9 cellular contexts compared by ENCODE assay signal in the genomic region with DNA sequence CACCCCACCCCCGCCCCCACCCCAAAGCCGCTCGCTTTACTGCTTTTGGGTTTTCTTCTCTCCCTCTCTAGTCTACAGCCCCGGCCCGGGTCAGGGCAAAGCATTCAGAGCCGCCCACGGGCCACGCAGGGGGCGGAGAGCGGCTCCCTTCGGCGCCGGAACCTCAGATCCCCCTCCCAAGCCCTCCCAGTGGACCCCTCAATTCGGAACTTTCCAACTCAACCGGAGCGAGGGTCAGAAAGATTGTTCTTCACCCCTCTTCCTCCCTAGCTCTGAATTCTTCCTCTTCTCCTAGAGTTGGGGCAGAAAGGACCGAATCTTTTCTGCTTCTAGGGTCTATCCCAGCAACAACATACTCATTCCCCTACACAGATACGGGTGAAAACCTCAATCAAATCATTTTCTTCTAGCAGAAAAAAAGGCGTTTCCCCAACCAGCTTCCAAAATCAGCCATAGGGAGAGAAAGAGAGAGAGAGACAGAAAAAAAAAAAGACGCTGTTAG. TPM values are rescaled to one million over a fixed set of nuclear protein-coding genes. Genes with fewer than 3 reads are reported as not detected.
DNase-seq lines count a peak whose midpoint lies in the region; ATAC-seq and TF ChIP-seq lines count a peak whose summit lies in the region.
"Had no signal": no experiment of that assay in that cellular context is flagged by ENCODE, and none has a peak within 500 bp of the region (broad histone marks: within the 10 kb centered on the region; RNA-seq: fewer than 3 reads in every experiment).

No MANE protein-coding gene starts in this region.

- peak overlapping the region; percentile 58; the same call in 1 of the 2 replicates for H3K4me3 ChIP-seq in H7 (ENCODE audit: insufficient read depth, low read depth, low read length)
- peak overlapping the region; percentile 65 to 78 for H3K4me3 ChIP-seq in foreskin fibroblast (ENCODE audit: low read depth in 1 of 2, low read length in 2 of 2)

- TF ChIP-seq CTCF in foreskin fibroblast (IDR thresholded peaks at IDR 0.05; ENCODE audit: low read depth, low read length) = no peak

- ATAC-seq in sciatic nerve = peak; percentile 38

- no peaks in the 10 kb centered on the region for H3K36me3 ChIP-seq in H7 (replicated peaks; ENCODE audit: control insufficient read depth, insufficient read depth, low read length)

- H3K27me3 ChIP-seq in H7 (ENCODE audit: control insufficient read depth, insufficient read depth, low read length) = peaks cover 87% of the 10 kb centered on the region

- intact Hi-C loops in sciatic nerve (cut with DNase I) = no loop called here

- DNase-seq in H7 = no peak
- peak; percentile 53 to 66 for DNase-seq in activated CD4-positive, alpha-beta T cell treated with anti-CD3 and anti-CD28 coated beads, Interleukin-2, amount 50 U/mL, for 48 hours
- no peak for DNase-seq in foreskin fibroblast
- DNase-seq in sciatic nerve (ENCODE audit: low spot score) = peak; percentile 68
- DNase-seq in SKM-1 (lab: John Stamatoyannopoulos, UW; ENCODE audit: unreplicated experiment) = no peak
- DNase-seq in H4 (ENCODE audit: low spot score) = no peak
- no peak for DNase-seq in effector CD8-positive, alpha-beta T cell (lab: John Stamatoyannopoulos, UW)
- no peak for DNase-seq in epidermal melanocyte (ENCODE audit: insufficient read length, low spot score)

RNA-seq across cellular contexts. Expression of a gene that starts 1.0 kb away (rescaled TPM):
- 11.8 and 16.1 TPM in 2 replicates for total RNA-seq in H7 (2014; rRNA removed; shearing (Covaris generic))
- 23.1 TPM for total RNA-seq in sciatic nerve
- total RNA-seq in H4 (2014; rRNA removed; shearing (Covaris generic)) = 5.3 and 11.1 TPM in 2 replicates

RNA-seq across cellular contexts. Expression of a gene that starts 13.1 kb away (rescaled TPM):
- total RNA-seq in H7 (2014; rRNA removed; shearing (Covaris generic)) = 4.5 and 6.4 TPM in 2 replicates
- not detected for total RNA-seq in sciatic nerve
- total RNA-seq in H4 (2014; rRNA removed; shearing (Covaris generic)) = not detected in 2 replicates
- total RNA-seq: lung microvascular endothelial cell had no signal

RNA-seq across cellular contexts. Expression of a gene that starts 34.2 kb away (rescaled TPM):
- total RNA-seq in H7 (2014; rRNA removed; shearing (Covaris generic)) = 0.03 TPM in 1 of 2 replicates, not detected in the other
- 8.8 TPM for total RNA-seq in sciatic nerve
- 0.45 TPM in 2 replicates for total RNA-seq in H4 (2014; rRNA removed; shearing (Covaris generic))

RNA-seq across cellular contexts. Expression of a gene that starts 46.1 kb away (rescaled TPM):
- total RNA-seq in H7 (2014; rRNA removed; shearing (Covaris generic)) = 4.5 and 6.8 TPM in 2 replicates
- total RNA-seq in sciatic nerve = 25.6 TPM
- 2.0 and 5.6 TPM in 2 replicates for total RNA-seq in H4 (2014; rRNA removed; shearing (Covaris generic))

RNA-seq across cellular contexts. Expression of a gene that starts 49.7 kb away (rescaled TPM):
- total RNA-seq in H7 (2014; rRNA removed; shearing (Covaris generic)) = not detected in 2 replicates
- total RNA-seq in sciatic nerve = 2.4 TPM
- 0.43 TPM in 1 of 2 replicates, not detected in the other for total RNA-seq in H4 (2014; rRNA removed; shearing (Covaris generic))
- total RNA-seq: lung microvascular endothelial cell had no signal

Comparison
In these comparisons a context has a peak if more than half of its experiments do, and no peak if none do; other contexts are left out.
1. DNase-seq: peak in activated CD4-positive, alpha-beta T cell treated with anti-CD3 and anti-CD28 coated beads, Interleukin-2, amount 50 U/mL, for 48 hours (2 of 2) and sciatic nerve (single experiment); none in H7 (single experiment), foreskin fibroblast (0 of 2), SKM-1 (single experiment), H4 (single experiment), effector CD8-positive, alpha-beta T cell (single experiment) and epidermal melanocyte (single experiment).